ENCODE assay signal across 25 cellular contexts in the genomic region with DNA sequence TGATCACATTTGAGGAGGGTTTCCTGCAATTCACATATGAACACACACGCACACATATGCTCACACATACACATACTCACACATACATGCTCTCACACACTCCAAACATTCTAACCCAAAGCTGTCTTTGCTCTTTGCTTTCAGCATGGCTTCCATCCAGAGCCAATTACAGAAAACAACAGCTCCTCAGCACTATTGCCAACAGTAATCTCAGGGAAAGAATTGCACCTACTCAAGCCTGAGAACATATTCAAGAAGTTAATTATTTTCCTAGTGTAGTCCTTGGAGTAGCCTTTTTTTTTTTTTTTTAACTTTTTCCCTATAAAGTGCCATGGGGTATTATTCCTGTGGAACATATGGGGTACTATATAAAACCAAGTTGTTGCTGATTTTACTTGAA.
"Had no signal": no experiment of that assay in that cellular context is flagged by ENCODE, and none has a peak within 500 bp of the region (broad histone marks: within the 10 kb centered on the region; RNA-seq: fewer than 3 reads in every experiment).

No MANE protein-coding gene starts in this region.

- DNase-seq: dermis blood vessel endothelial cell; effector memory CD4-positive, alpha-beta T cell; foreskin keratinocyte; heart left ventricle; hippocampal formation; kidney glomerular epithelial cell; mammary epithelial cell; mesendoderm; midbrain; naive thymus-derived CD8-positive, alpha-beta T cell; pancreas; right lobe of liver; small intestine; stimulated activated CD4-positive, alpha-beta T cell treated with anti-CD3 and anti-CD28 coated beads, Interleukin-15, amount 100 ng/mL, for 24 hours; stimulated activated CD4-positive, alpha-beta T cell treated with anti-CD3 and anti-CD28 coated beads, Interleukin-2, amount 100 ng/mL, for 48 hours; stimulated activated naive B cell treated with anti-CD40 and anti-IgM and Interleukin-4, amounts not matched to agents 10 μg/mL and 1 μg/mL and 100 μg/mL, for 72 hours; transverse colon had no signal

- H3K27me3 ChIP-seq: esophagus muscularis mucosa, foreskin keratinocyte, gastroesophageal sphincter, heart left ventricle, neutrophil, pancreas, right lobe of liver, transverse colon, vagina had no signal

- H3K4me1 ChIP-seq: esophagus muscularis mucosa, foreskin keratinocyte, gastroesophageal sphincter, heart left ventricle, pancreas, right lobe of liver, suprapubic skin, vagina had no signal

- ATAC-seq: foreskin keratinocyte; gastroesophageal sphincter; heart left ventricle; left lobe of liver; naive thymus-derived CD8-positive, alpha-beta T cell; pancreas; right lobe of liver; stimulated activated naive B cell treated with anti-CD40 and anti-IgM and Interleukin-4, amounts not matched to agents 10 μg/mL and 1 μg/mL and 100 μg/mL, for 72 hours had no signal

- H3K27ac Mint-ChIP-seq: naive thymus-derived CD8-positive, alpha-beta T cell; stimulated activated naive B cell treated with anti-CD40 and anti-IgM and Interleukin-4, amounts not matched to agents 10 μg/mL and 1 μg/mL and 100 μg/mL, for 72 hours; stimulated activated naive CD8-positive, alpha-beta T cell treated with anti-CD3 and anti-CD28 coated beads, Interleukin-15, Interleukin-2, amounts not matched to agents 100 ng/mL and 50 ng/mL, for 24 hours had no signal

- H3K4me3 ChIP-seq: esophagus muscularis mucosa, gastroesophageal sphincter, heart left ventricle, pancreas, right lobe of liver, suprapubic skin, transverse colon, vagina had no signal

- H3K27ac ChIP-seq: esophagus muscularis mucosa, foreskin keratinocyte, gastroesophageal sphincter, heart left ventricle, neutrophil, pancreas, right lobe of liver, suprapubic skin, transverse colon, vagina had no signal

- H3K36me3 Mint-ChIP-seq: naive thymus-derived CD8-positive, alpha-beta T cell; stimulated activated naive B cell treated with anti-CD40 and anti-IgM and Interleukin-4, amounts not matched to agents 10 μg/mL and 1 μg/mL and 100 μg/mL, for 72 hours had no signal

- H3K9me3 ChIP-seq: esophagus muscularis mucosa, gastroesophageal sphincter, heart left ventricle, neutrophil, pancreas, right lobe of liver, suprapubic skin, transverse colon, vagina had no signal

- H3K9me3 Mint-ChIP-seq: naive thymus-derived CD8-positive, alpha-beta T cell; neural crest cell; stimulated activated naive B cell treated with anti-CD40 and anti-IgM and Interleukin-4, amounts not matched to agents 10 μg/mL and 1 μg/mL and 100 μg/mL, for 72 hours; stimulated activated naive CD8-positive, alpha-beta T cell treated with anti-CD3 and anti-CD28 coated beads, Interleukin-15, Interleukin-2, amounts not matched to agents 100 ng/mL and 50 ng/mL, for 24 hours had no signal

- H3K4me3 Mint-ChIP-seq: naive thymus-derived CD8-positive, alpha-beta T cell; neural crest cell; stimulated activated naive B cell treated with anti-CD40 and anti-IgM and Interleukin-4, amounts not matched to agents 10 μg/mL and 1 μg/mL and 100 μg/mL, for 72 hours; stimulated activated naive CD8-positive, alpha-beta T cell treated with anti-CD3 and anti-CD28 coated beads, Interleukin-15, Interleukin-2, amounts not matched to agents 100 ng/mL and 50 ng/mL, for 24 hours had no signal

- H3K36me3 ChIP-seq: esophagus muscularis mucosa, gastroesophageal sphincter, heart left ventricle, neutrophil, pancreas, right lobe of liver, suprapubic skin, transverse colon, vagina had no signal

- H3K4me1 Mint-ChIP-seq: naive thymus-derived CD8-positive, alpha-beta T cell; stimulated activated naive B cell treated with anti-CD40 and anti-IgM and Interleukin-4, amounts not matched to agents 10 μg/mL and 1 μg/mL and 100 μg/mL, for 72 hours had no signal
